Comparison of ENCODE assay signal across 8 cellular contexts in the genomic region with DNA sequence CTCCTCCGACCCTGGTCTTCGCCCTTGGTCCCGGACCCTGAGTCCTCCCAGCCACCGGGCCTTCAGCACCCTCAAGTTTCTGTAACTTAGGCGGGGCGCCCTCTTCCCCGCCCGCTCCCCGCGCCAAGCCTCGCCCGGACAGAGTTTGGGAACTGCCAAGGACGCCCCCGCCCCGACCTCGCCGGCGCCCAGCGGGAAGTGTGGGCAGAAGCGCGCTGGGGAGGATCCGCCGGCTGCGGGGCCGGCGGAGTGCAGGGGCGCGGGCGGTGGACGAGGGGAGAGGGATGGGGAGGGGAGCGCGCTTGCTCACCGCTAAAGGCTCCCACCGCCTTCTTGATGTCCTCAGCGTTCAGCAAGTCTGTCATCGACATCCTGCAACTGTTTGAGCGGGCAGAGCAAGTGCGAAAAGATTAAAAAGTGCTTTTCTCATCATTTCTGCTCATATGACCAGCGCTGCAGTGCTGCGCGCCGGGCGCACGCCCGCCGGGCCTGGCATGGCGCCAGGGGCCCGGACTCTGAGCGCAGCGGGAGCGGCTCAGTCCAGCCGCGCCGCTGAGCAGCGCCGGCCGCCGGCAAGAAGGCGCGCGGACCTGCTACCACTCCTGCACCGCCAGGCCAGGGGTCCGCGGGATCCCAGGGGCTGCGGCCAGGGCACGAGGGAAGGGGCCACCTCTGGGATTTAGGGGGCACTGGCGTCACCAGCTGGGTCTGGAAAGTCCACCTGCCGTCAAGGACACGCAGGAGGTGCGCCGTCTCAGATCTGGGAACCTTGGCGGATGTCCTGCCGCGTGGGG. TPM values are rescaled to one million over a fixed set of nuclear protein-coding genes. Genes with fewer than 3 reads are reported as not detected.
DNase-seq lines count a peak whose midpoint lies in the region; ATAC-seq and TF ChIP-seq lines count a peak whose summit lies in the region.

A gene with protein sequence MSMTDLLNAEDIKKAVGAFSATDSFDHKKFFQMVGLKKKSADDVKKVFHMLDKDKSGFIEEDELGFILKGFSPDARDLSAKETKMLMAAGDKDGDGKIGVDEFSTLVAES (minus strand): TSS at position 401 of the 794 bp plus-strand sequence. CDS start 30 bp downstream, at position 371.

- CTCF ChIA-PET in CD4-positive, alpha-beta T cell (lab: Charles Lee) = no interaction called here

- peaks cover 0 to 6% of the 10 kb centered on the region in 2 donors for H3K36me3 Mint-ChIP-seq in activated naive CD4-positive, alpha-beta T cell treated with anti-CD3 and anti-CD28 coated beads, Interleukin-2, amount 50 U/mL, for 72 hours
- no peaks in the 10 kb centered on the region for H3K36me3 Mint-ChIP-seq in CD4-positive, alpha-beta T cell (ENCODE audit: low read depth)

- H3K4me1 ChIP-seq in body of pancreas = peaks cover 21% of the 10 kb centered on the region

- no peaks in the 10 kb centered on the region for H3K36me3 ChIP-seq in body of pancreas (replicated peaks in 1 of 2; ENCODE audit: insufficient read depth in 1 of 2, low read depth in 2 of 2)

- no peaks in the 10 kb centered on the region for H3K9me3 Mint-ChIP-seq in activated naive CD4-positive, alpha-beta T cell treated with anti-CD3 and anti-CD28 coated beads, Interleukin-2, amount 50 U/mL, for 72 hours
- H3K9me3 Mint-ChIP-seq in CD4-positive, alpha-beta T cell = no peaks in the 10 kb centered on the region

- intact Hi-C loops in body of pancreas (cut with DNase I) = no loop called here
- intact Hi-C loops in CD4-positive, alpha-beta T cell (cut with DNase I, micrococcal nuclease) = no loop called here

- H3K4me1 Mint-ChIP-seq in CD4-positive, alpha-beta T cell (ENCODE audit: low read depth) = peaks cover 7% of the 10 kb centered on the region

- TF ChIP-seq CTCF in body of pancreas (IDR thresholded peaks at IDR 0.05) = peak in 1 of 7 experiments; percentile 7
- TF ChIP-seq CTCF in CD4-positive, alpha-beta T cell (IDR thresholded peaks at IDR 0.05) = no peak

- TF ChIP-seq POLR2A in body of pancreas (IDR thresholded peaks at IDR 0.05) (no peak), GM18505 (IDR thresholded peaks at IDR 0.05; ENCODE audit: borderline replicate concordance, extremely low read depth, insufficient read depth, insufficient read length) (no peak)

- DNase-seq in activated naive CD4-positive, alpha-beta T cell treated with anti-CD3 and anti-CD28 coated beads, Interleukin-2, amount 50 U/mL, for 72 hours (ENCODE audit: low spot score in 2 of 2) = no peak
- DNase-seq in activated naive CD4-positive, alpha-beta T cell treated with anti-CD3 and anti-CD28 coated beads, Interleukin-2, amount 50 U/mL, for 16 hours = no peak
- DNase-seq in body of pancreas (peak; percentile 6 to 44 (median 24)), left lobe of liver (ENCODE audit: low spot score) (no peak), ureter (ENCODE audit: low spot score) (no peak)
- no peak for DNase-seq in CD4-positive, alpha-beta T cell

- no peaks in the 10 kb centered on the region for H3K9me3 ChIP-seq in body of pancreas
- no peaks in the 10 kb centered on the region for H3K9me3 ChIP-seq in CD4-positive, alpha-beta T cell (ENCODE audit: control insufficient read depth, low read length)

- peaks cover 0 to 34% of the 10 kb centered on the region in 2 donors for H3K27me3 ChIP-seq in body of pancreas
- peaks cover 62% of the 10 kb centered on the region for H3K27me3 ChIP-seq in CD4-positive, alpha-beta T cell (ENCODE audit: control insufficient read depth, insufficient read depth, low read length)

- POLR2A ChIA-PET in CD4-positive, alpha-beta T cell (lab: Charles Lee) = no interaction called here

- H3K27ac Mint-ChIP-seq in activated naive CD4-positive, alpha-beta T cell treated with anti-CD3 and anti-CD28 coated beads, Interleukin-2, amount 50 U/mL, for 72 hours = no peak within 1 kb of the TSS
- H3K27ac Mint-ChIP-seq in CD4-positive, alpha-beta T cell = no peak within 1 kb of the TSS

- H3K4me3 ChIP-seq in body of pancreas = no peak within 1 kb of the TSS

- peaks cover 84% of the 10 kb centered on the region for H3K27me3 Mint-ChIP-seq in CD4-positive, alpha-beta T cell

- 0 to 2% methylated on average over 17 to 70 of the region's 74 CpGs for WGBS in body of pancreas, 2 donors

- ATAC-seq in activated naive CD4-positive, alpha-beta T cell treated with anti-CD3 and anti-CD28 coated beads, Interleukin-2, amount 50 U/mL, for 72 hours = peak; percentile 16 to 60
- ATAC-seq in body of pancreas (peak; percentile 78), left lobe of liver (peak; percentile 85), GM18505 (IDR thresholded peaks at IDR 0.05; ENCODE audit: unreplicated experiment) (no peak), GM21515 (IDR thresholded peaks at IDR 0.05; ENCODE audit: unreplicated experiment) (no peak)
- ATAC-seq in CD4-positive, alpha-beta T cell (ENCODE audit: poor library complexity) = no peak

- H3K27ac ChIP-seq in body of pancreas = no peak within 1 kb of the TSS
- no peak within 1 kb of the TSS for H3K27ac ChIP-seq in CD4-positive, alpha-beta T cell (ENCODE audit: low read depth, low read length)

- no peak within 1 kb of the TSS for H3K4me3 Mint-ChIP-seq in CD4-positive, alpha-beta T cell

RNA-seq across cellular contexts. Expression of the gene that starts here (rescaled TPM):
- not detected for total RNA-seq in activated naive CD4-positive, alpha-beta T cell treated with anti-CD3 and anti-CD28 coated beads, Interleukin-2, amount 50 U/mL, for 72 hours
- total RNA-seq in body of pancreas (not detected), left lobe of liver (0.81 TPM), ureter (125 TPM)
- total RNA-seq in CD4-positive, alpha-beta T cell = not detected

Comparison
In these comparisons a context has a peak if more than half of its experiments do, and no peak if none do; other contexts are left out.
1. RNA of the gene that starts here (total RNA-seq): 125 TPM in ureter (single experiment); 0.81 TPM in left lobe of liver (single experiment), not detected in activated naive CD4-positive, alpha-beta T cell treated with anti-CD3 and anti-CD28 coated beads, Interleukin-2, amount 50 U/mL, for 72 hours, not detected in body of pancreas and not detected in CD4-positive, alpha-beta T cell; every median in the first group is over 10 times any median in the second.
2. Peak in ATAC-seq in activated naive CD4-positive, alpha-beta T cell treated with anti-CD3 and anti-CD28 coated beads, Interleukin-2, amount 50 U/mL, for 72 hours; RNA of the gene not detected or under 1 TPM.
3. Peak in DNase-seq and ATAC-seq in body of pancreas; RNA of the gene not detected or under 1 TPM.
4. Peak in ATAC-seq in left lobe of liver; RNA of the gene not detected or under 1 TPM.